1 cellular context compared by ENCODE assay signal in the genomic region with DNA sequence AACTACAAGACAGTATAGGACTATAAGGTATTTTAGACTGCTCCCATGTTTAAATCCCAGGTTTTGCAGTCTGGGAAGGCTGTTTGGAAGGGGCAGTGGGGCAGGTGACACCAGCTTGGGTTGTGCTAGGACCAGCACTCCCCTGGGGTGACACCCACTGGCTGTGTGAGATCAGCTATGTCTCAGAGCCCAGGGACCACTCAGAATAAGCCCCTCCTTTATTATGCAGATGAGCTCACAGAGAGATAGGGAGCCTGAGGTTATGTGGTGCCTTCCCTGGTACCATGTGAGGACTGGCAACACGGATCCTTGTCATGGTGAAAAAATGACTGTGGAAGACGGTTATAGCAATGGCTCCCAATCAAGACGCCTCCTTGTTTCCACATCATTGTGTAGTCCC.
TF ChIP-seq lines count a peak whose summit lies in the region.

No MANE protein-coding gene starts in this region.

TF ChIP-seq in GM23338, 12 proteins besides CTCF, POLR2A, EP300 and RAD21 (continued from another document):
- TF ChIP-seq ZNF462 (CRISPR knock-in tag; IDR thresholded peaks at IDR 0.05) (no peak), CREB1 (CRISPR knock-in tag; IDR thresholded peaks at IDR 0.05; ENCODE audit: low read depth) (no peak)
